8 cellular contexts compared by ENCODE assay signal in genomic region chr2:162261032-162261945, GRCh38. TPM values are rescaled to one million over a fixed set of nuclear protein-coding genes. Genes with fewer than 3 reads are reported as not detected.
DNase-seq lines count a peak whose midpoint lies in the region; ATAC-seq, FAIRE-seq and TF ChIP-seq lines count a peak whose summit lies in the region.

No MANE protein-coding gene starts in this region.

- H3K4me3 ChIP-seq in ACC112 (ENCODE audit: low read depth, low read length) (peak overlapping the region; percentile 55), keratinocyte (ENCODE audit: control insufficient read depth in 2 of 3, extremely low read depth in 1 of 3, insufficient read depth in 2 of 3, low read depth in 1 of 3, low read length in 3 of 3) (no peak overlapping the region)

- dilution Hi-C loops in keratinocyte (cut with MboI; ENCODE audit: extremely low pct_ligation_motif_present, low sequenced_read_pairs) = no loop called here

- no peaks in the 10 kb centered on the region for H3K9me3 ChIP-seq in keratinocyte (ENCODE audit: control insufficient read depth, low read depth, low read length)

- no peak overlapping the region for H3K4me3 Mint-ChIP-seq in activated naive CD8-positive, alpha-beta T cell treated with anti-CD3 and anti-CD28 coated beads, Interleukin-2, amount 50 U/mL, for 24 hours

- no peaks in the 10 kb centered on the region for H3K9me3 Mint-ChIP-seq in activated naive CD8-positive, alpha-beta T cell treated with anti-CD3 and anti-CD28 coated beads, Interleukin-2, amount 50 U/mL, for 24 hours

- H3K9ac ChIP-seq in keratinocyte (ENCODE audit: control insufficient read depth, extremely low read depth, insufficient read depth, low read length) = no peak overlapping the region

- FAIRE-seq in keratinocyte (lab: Jason Lieb, UNC) (peak; percentile 63), urothelium cell line (lab: Jason Lieb, UNC) (no peak)

- peaks cover 9% of the 10 kb centered on the region for H3K36me3 ChIP-seq in ACC112 (ENCODE audit: insufficient read depth, low read length)
- peaks cover 0 to under 1% of the 10 kb centered on the region in 2 experiments for H3K36me3 ChIP-seq in keratinocyte (ENCODE audit: control insufficient read depth in 2 of 2, extremely low read depth in 1 of 2, insufficient read depth in 2 of 2, low read length in 2 of 2)

- H3K27ac ChIP-seq in ACC112 (ENCODE audit: low read depth, low read length) (peak overlapping the region; percentile 76), keratinocyte (ENCODE audit: control insufficient read depth, insufficient read depth, low read length) (peak overlapping the region; percentile 55)

- H3K9me1 ChIP-seq in keratinocyte (ENCODE audit: control insufficient read depth, extremely low read depth, insufficient read depth, low read length) = no peaks in the 10 kb centered on the region

- DNase-seq in activated naive CD8-positive, alpha-beta T cell treated with anti-CD3 and anti-CD28 coated beads, Interleukin-2, amount 50 U/mL, for 24 hours = peak; percentile 2
- DNase-seq in keratinocyte (ENCODE audit: low read depth, low spot score) (no peak), urothelium cell line (ENCODE audit: low spot score) (peak; percentile 19), NCI-H1930 (lab: John Stamatoyannopoulos, UW) (no peak), NCI-H446 (lab: John Stamatoyannopoulos, UW) (no peak)

- H3K4me1 Mint-ChIP-seq in activated naive CD8-positive, alpha-beta T cell treated with anti-CD3 and anti-CD28 coated beads, Interleukin-2, amount 50 U/mL, for 24 hours = peaks cover 11% of the 10 kb centered on the region

- peaks cover 47% of the 10 kb centered on the region for H3K4me1 ChIP-seq in ACC112 (ENCODE audit: control insufficient read depth, insufficient read depth, low read length, unreplicated experiment)
- peaks cover 16% of the 10 kb centered on the region for H3K4me1 ChIP-seq in keratinocyte (ENCODE audit: control insufficient read depth, extremely low read depth, insufficient read depth, low read length)

- ATAC-seq in GM18870 (IDR thresholded peaks at IDR 0.05; ENCODE audit: unreplicated experiment) (peak; percentile 59), HG03442 (IDR thresholded peaks at IDR 0.05; ENCODE audit: unreplicated experiment) (peak; percentile 60)
- ATAC-seq in activated naive CD8-positive, alpha-beta T cell treated with anti-CD3 and anti-CD28 coated beads, Interleukin-2, amount 50 U/mL, for 24 hours = peak; percentile 62

- H4K20me1 ChIP-seq in keratinocyte (ENCODE audit: control insufficient read depth, extremely low read depth, insufficient read depth, low read length) = no peaks in the 10 kb centered on the region

- no peaks in the 10 kb centered on the region for H3K27me3 Mint-ChIP-seq in activated naive CD8-positive, alpha-beta T cell treated with anti-CD3 and anti-CD28 coated beads, Interleukin-2, amount 50 U/mL, for 24 hours

- H3K27ac Mint-ChIP-seq in activated naive CD8-positive, alpha-beta T cell treated with anti-CD3 and anti-CD28 coated beads, Interleukin-2, amount 50 U/mL, for 24 hours = no peak overlapping the region

- H3K79me2 ChIP-seq in ACC112 (ENCODE audit: control insufficient read depth, insufficient read depth, low read length, unreplicated experiment) (no peaks in the 10 kb centered on the region), keratinocyte (ENCODE audit: control insufficient read depth, insufficient read depth, low read length) (no peaks in the 10 kb centered on the region)

- H3K27me3 ChIP-seq in ACC112 (ENCODE audit: insufficient read depth, low read length) (no peaks in the 10 kb centered on the region), keratinocyte (ENCODE audit: control insufficient read depth, extremely low read depth, insufficient read depth, low read length) (no peaks in the 10 kb centered on the region)

- TF ChIP-seq CTCF in keratinocyte (optimal IDR thresholded peaks at IDR 0.05 in 1 of 3, IDR thresholded peaks at IDR 0.05 in 1 of 3, conservative IDR thresholded peaks at IDR 0.05 in 1 of 3; ENCODE audit: extremely low read depth in 1 of 3, insufficient read depth in 2 of 3, low read length in 3 of 3) = no peak

- peaks cover 6% of the 10 kb centered on the region for H3K36me3 Mint-ChIP-seq in activated naive CD8-positive, alpha-beta T cell treated with anti-CD3 and anti-CD28 coated beads, Interleukin-2, amount 50 U/mL, for 24 hours (ENCODE audit: low read depth)

- H2AFZ ChIP-seq in ACC112 (ENCODE audit: low read length, unreplicated experiment) (peak overlapping the region; percentile 43), keratinocyte (ENCODE audit: control insufficient read depth, low read length) (peak overlapping the region; percentile 8)

- peak overlapping the region; percentile 42 for H3K4me2 ChIP-seq in keratinocyte (ENCODE audit: control insufficient read depth, extremely low read depth, insufficient read depth, low read depth, low read length)

RNA-seq across cellular contexts. Expression of gene FAP, which starts 18.0 kb away (rescaled TPM):
- polyA plus RNA-seq in keratinocyte = 8.5 to 20.9 TPM (median 12.8 TPM) in 3 replicates
- polyA plus RNA-seq in keratinocyte (2011; ENCODE audit: low read depth) = 31.5 TPM
- 4.5 and 7.9 TPM in 2 replicates for polyA plus RNA-seq in keratinocyte (2011; cell fraction: cytosol; rRNA removed)
- 42.0 and 45.7 TPM in 2 replicates for polyA plus RNA-seq in keratinocyte (2011; cell fraction: nucleus; rRNA removed)
- polyA plus RNA-seq in keratinocyte (2012; ENCODE audit: low replicate concordance) = 7.5 and 8.4 TPM in 2 replicates
- polyA minus RNA-seq in keratinocyte = 2.7 to 17.5 TPM (median 12.1 TPM) in 3 replicates
- 5.0 TPM for polyA minus RNA-seq in keratinocyte (2011; cell fraction: cytosol; rRNA and poly(A)+ RNA removed)
- 27.1 and 49.1 TPM in 2 replicates for polyA minus RNA-seq in keratinocyte (2011; cell fraction: nucleus; rRNA and poly(A)+ RNA removed)

RNA-seq across cellular contexts. Expression of gene IFIH1, which starts 57.2 kb away (rescaled TPM):
- polyA plus RNA-seq in keratinocyte = 10.0 to 18.5 TPM (median 17.7 TPM) in 3 replicates
- 11.6 TPM for polyA plus RNA-seq in keratinocyte (2011; ENCODE audit: low read depth)
- polyA plus RNA-seq in keratinocyte (2011; cell fraction: cytosol; rRNA removed) = 9.2 and 17.3 TPM in 2 replicates
- polyA plus RNA-seq in keratinocyte (2011; cell fraction: nucleus; rRNA removed) = 18.6 and 32.3 TPM in 2 replicates
- 10.2 and 19.4 TPM in 2 replicates for polyA plus RNA-seq in keratinocyte (2012; ENCODE audit: low replicate concordance)
- polyA minus RNA-seq in keratinocyte = 4.7 to 11.2 TPM (median 10.6 TPM) in 3 replicates
- polyA minus RNA-seq in keratinocyte (2011; cell fraction: cytosol; rRNA and poly(A)+ RNA removed) = 5.0 TPM
- polyA minus RNA-seq in keratinocyte (2011; cell fraction: nucleus; rRNA and poly(A)+ RNA removed) = 9.1 and 14.1 TPM in 2 replicates

Comparison
In these comparisons a context has a peak if more than half of its experiments do, and no peak if none do; other contexts are left out.
1. DNase-seq: peak in activated naive CD8-positive, alpha-beta T cell treated with anti-CD3 and anti-CD28 coated beads, Interleukin-2, amount 50 U/mL, for 24 hours (single experiment) and urothelium cell line (single experiment); none in keratinocyte (single experiment), NCI-H1930 (0 of 2) and NCI-H446 (0 of 2).
2. Peak in every context shown above with its lines, with median percentiles within 50 percentile points of each other: ATAC-seq.